38 cellular contexts compared by ENCODE assay signal in genomic region chr12:56392331-56392730, GRCh38. TPM values are rescaled to one million over a fixed set of nuclear protein-coding genes. Genes with fewer than 3 reads are reported as not detected.
"Had no signal": no experiment of that assay in that cellular context is flagged by ENCODE, and none has a peak within 500 bp of the region (broad histone marks: within the 10 kb centered on the region; RNA-seq: fewer than 3 reads in every experiment).

No MANE protein-coding gene starts in this region.

- ATAC-seq: activated naive CD4-positive, alpha-beta T cell treated with anti-CD3 and anti-CD28 coated beads, Interleukin-2, amount 50 U/mL, for 72 hours; activated naive CD8-positive, alpha-beta T cell treated with anti-CD3 and anti-CD28 coated beads, Interleukin-2, amount 50 U/mL, for 24 hours; activated T-cell treated with anti-CD3 and anti-CD28 coated beads, Interleukin-2, amount 50 U/mL, for 4 hours; activated T-cell treated with anti-CD3 and anti-CD28 coated beads, Interleukin-2, amount 50 U/mL, for 72 hours; activated T-helper 17 cell treated with anti-CD3 and anti-CD28 coated beads, Interleukin-2, amount 50 U/mL, for 72 hours; body of pancreas had no signal

- FAIRE-seq: astrocyte, bronchial epithelial cell had no signal

- H3K36me3 ChIP-seq: adrenal gland, ascending aorta, brain microvascular endothelial cell, breast epithelium, cardiac muscle cell had no signal

- H3K27me3 ChIP-seq: adrenal gland, ascending aorta, body of pancreas, brain microvascular endothelial cell, breast epithelium, cardiac muscle cell had no signal

- H3K27ac ChIP-seq: adrenal gland, ascending aorta, body of pancreas, brain microvascular endothelial cell, breast epithelium, cardiac muscle cell had no signal

- H3K9me3 ChIP-seq: adrenal gland, ascending aorta, body of pancreas, breast epithelium had no signal

- H3K4me1 ChIP-seq: adrenal gland, ascending aorta, body of pancreas, breast epithelium had no signal

- H3K4me3 ChIP-seq: adrenal gland, ascending aorta, body of pancreas, breast epithelium, cardiac muscle cell had no signal

- DNase-seq: activated effector memory CD4-positive, alpha-beta T cell treated with anti-CD3 and anti-CD28 coated beads, Interleukin-2, amount 50 U/mL, for 16 hours; activated effector memory CD4-positive, alpha-beta T cell treated with Interleukin-2 at 50 U/mL for 16 hours; activated gamma-delta T cell; activated gamma-delta T cell treated with Interleukin-2 at 50 U/mL for 16 hours; activated naive CD4-positive, alpha-beta T cell; activated naive CD4-positive, alpha-beta T cell treated with anti-CD3 and anti-CD28 coated beads for 36 hours; activated naive CD4-positive, alpha-beta T cell treated with anti-CD3 and anti-CD28 coated beads, Interleukin-2, amount 10 ng/mL, durations not matched to agents 7 days and 5 days; activated naive CD4-positive, alpha-beta T cell treated with anti-CD3 and anti-CD28 coated beads, Interleukin-2, amount 50 U/mL, for 16 hours; activated naive CD4-positive, alpha-beta T cell treated with Interleukin-2 at 50 U/mL for 16 hours; activated naive CD8-positive, alpha-beta T cell treated with anti-CD3 and anti-CD28 coated beads for 36 hours; activated naive CD8-positive, alpha-beta T cell treated with anti-CD3 and anti-CD28 coated beads, Interleukin-2, amount 10 ng/mL, durations not matched to agents 7 days and 5 days; activated naive CD8-positive, alpha-beta T cell treated with anti-CD3 and anti-CD28 coated beads, Interleukin-2, amount 50 U/mL, for 24 hours; activated T-cell treated with anti-CD3 and anti-CD28 coated beads, Interleukin-2, amount 50 U/mL, for 24 hours; activated T-cell treated with anti-CD3 and anti-CD28 coated beads, Interleukin-2, amount 50 U/mL, for 4 hours; activated T-cell treated with anti-CD3 and anti-CD28 coated beads, Interleukin-2, amount 50 U/mL, for 48 hours; activated T-cell treated with anti-CD3 and anti-CD28 coated beads, Interleukin-2, amount 50 U/mL, for 72 hours; adrenal gland; amniotic stem cell; amygdala; anterior cingulate cortex; aorta; body of pancreas; brain microvascular endothelial cell; caudate nucleus; central memory CD4-positive, alpha-beta T cell; cerebellar nuclear complex had no signal

RNA-seq across cellular contexts. Expression of gene APOF, which starts 29.7 kb away (rescaled TPM):
- total RNA-seq: activated naive CD4-positive, alpha-beta T cell treated with anti-CD3 and anti-CD28 coated beads for 36 hours; activated naive CD4-positive, alpha-beta T cell treated with anti-CD3 and anti-CD28 coated beads, Interleukin-2, amount 50 U/mL, for 72 hours; activated naive CD8-positive, alpha-beta T cell treated with anti-CD3 and anti-CD28 coated beads for 36 hours; activated naive CD8-positive, alpha-beta T cell treated with anti-CD3 and anti-CD28 coated beads, Interleukin-2, amount 10 ng/mL, durations not matched to agents 7 days and 5 days; activated T-helper 1 cell treated with anti-CD3 and anti-CD28 coated beads, Interleukin-12 subunit alpha, Interleukin-12 subunit beta, Interleukin-2, Interleukin-4 antibody, amounts not matched to agents 30 ng/mL and 10 ng/mL and 1 ng/mL, durations not matched to agents 14 hours and 24 hours and 36 hours; activated T-helper 17 cell treated with anti-CD3 and anti-CD28 coated beads, Interleukin-2, amount 50 U/mL, for 72 hours; activated T-helper 2 cell treated with anti-CD3 and anti-CD28 coated beads, Interferon-gamma antibody, Interleukin-2, Interleukin-4, amounts not matched to agents 10 μg/mL and 5 μg/mL and 100 μg/mL, durations not matched to agents 14 hours and 24 hours and 36 hours; adrenal gland; aorta; ascending aorta; astrocyte; body of pancreas; breast epithelium; bronchial epithelial cell; cardiac muscle cell; cardiac septum; cerebellum; chondrocyte had no signal
- polyA plus RNA-seq: cardiac muscle cell had no signal

RNA-seq across cellular contexts. Expression of gene IL23A, which starts 53.6 kb away (rescaled TPM):
- total RNA-seq: ascending aorta, body of pancreas, bronchial epithelial cell, cardiac septum, cerebellum, chondrocyte had no signal
- polyA plus RNA-seq: aorta, cardiac muscle cell had no signal
